19 cellular contexts compared by ENCODE assay signal in the genomic region with DNA sequence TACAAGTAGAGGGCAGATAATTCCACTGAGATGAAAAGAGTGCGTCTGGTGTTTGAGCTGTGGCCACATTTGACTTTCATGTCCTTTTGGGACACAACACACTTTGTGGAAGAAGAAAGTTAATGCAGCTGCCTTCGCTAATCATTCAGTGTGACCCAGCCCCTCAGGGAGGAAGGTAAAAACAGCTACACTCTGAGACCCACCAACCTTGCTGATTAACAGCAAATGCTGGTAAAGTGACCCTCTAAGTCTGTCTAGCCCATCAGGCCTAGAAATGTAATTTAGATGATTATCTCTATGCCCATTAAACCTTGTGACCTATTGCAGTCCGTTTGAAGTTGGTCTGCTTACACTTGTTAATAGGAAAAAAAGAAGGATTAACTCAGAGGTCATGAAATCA.
DNase-seq lines count a peak whose midpoint lies in the region; ATAC-seq, FAIRE-seq and TF ChIP-seq lines count a peak whose summit lies in the region.
"Had no signal": no experiment of that assay in that cellular context is flagged by ENCODE, and none has a peak within 500 bp of the region (broad histone marks: within the 10 kb centered on the region; RNA-seq: fewer than 3 reads in every experiment).

No MANE protein-coding gene starts in this region.

- H3K4me2 ChIP-seq in BLaER1 = peak overlapping the region; percentile 67
- H3K4me2 ChIP-seq in K562 (ENCODE audit: insufficient read depth, low read length) = no peak overlapping the region
- H3K4me2 ChIP-seq: KMS-11 had no signal

- no peaks in the 10 kb centered on the region for H3K27me3 Mint-ChIP-seq in nephron (ENCODE audit: low read depth)
- no peaks in the 10 kb centered on the region for H3K27me3 Mint-ChIP-seq in activated naive CD4-positive, alpha-beta T cell treated with anti-CD3 and anti-CD28 coated beads, Interleukin-2, amount 10 ng/mL, durations not matched to agents 7 days and 5 days

- ATAC-seq in K562 (no peak; the same call in 2 of the 3 replicates), left cardiac atrium (no peak)

- H3K4me1 Mint-ChIP-seq in nephron = peaks cover 11% of the 10 kb centered on the region
- no peaks in the 10 kb centered on the region for H3K4me1 Mint-ChIP-seq in activated naive CD4-positive, alpha-beta T cell treated with anti-CD3 and anti-CD28 coated beads, Interleukin-2, amount 10 ng/mL, durations not matched to agents 7 days and 5 days
- H3K4me1 Mint-ChIP-seq: CD14-positive monocyte had no signal

- H3K36me3 Mint-ChIP-seq in nephron (ENCODE audit: low read depth) = peaks cover 12% of the 10 kb centered on the region
- no peaks in the 10 kb centered on the region for H3K36me3 Mint-ChIP-seq in activated naive CD4-positive, alpha-beta T cell treated with anti-CD3 and anti-CD28 coated beads, Interleukin-2, amount 10 ng/mL, durations not matched to agents 7 days and 5 days
- H3K36me3 Mint-ChIP-seq: CD14-positive monocyte had no signal

- H3K27ac ChIP-seq in BLaER1 (peak overlapping the region; percentile 49; the same call in 1 of the 2 replicates), HEK293 (ENCODE audit: extremely low read depth, low read depth, low read length) (no peak overlapping the region), K562 (ENCODE audit: extremely low read depth, low read depth, low read length) (0 out of 3 replicates have a peak overlapping the region, but pooled peaks have one; percentile 10)
- H3K27ac ChIP-seq: KMS-11 had no signal

- DNase-seq in K562 (ENCODE audit: extremely low read depth in 1 of 4, low spot score in 3 of 4) (no peak), HAP-1 (ENCODE audit: low spot score in 2 of 2) (no peak), left cardiac atrium (no peak)
- DNase-seq in activated naive CD4-positive, alpha-beta T cell treated with anti-CD3 and anti-CD28 coated beads, Interleukin-2, amount 10 ng/mL, durations not matched to agents 7 days and 5 days = no peak
- no peak for DNase-seq in effector CD4-positive, alpha-beta T cell
- DNase-seq: EL, HFFc6, NCI-H1105 treated with DMSO at 0.1 percent for 48 hours, NCI-H187, NCI-H226, NCI-H524 treated with DMSO at 0.1 percent for 48 hours, RPMI8226, SIG-M5, SW 1271 had no signal

- H3K9ac ChIP-seq in BLaER1 (peak overlapping the region; percentile 42; the same call in 1 of the 2 replicates), K562 (ENCODE audit: insufficient read depth in 1 of 2, low read depth in 2 of 2, low read length in 2 of 2) (no peak overlapping the region)
- H3K9ac ChIP-seq: KMS-11 had no signal

- H3K4me3 ChIP-seq in BLaER1 (0 out of 2 replicates have a peak overlapping the region, but pooled peaks have one; percentile 2), HEK293 (ENCODE audit: low read depth, low read length) (no peak overlapping the region), K562 (no peak overlapping the region), HAP-1 (no peak overlapping the region)

- H3K9me3 Mint-ChIP-seq in nephron = no peaks in the 10 kb centered on the region
- no peaks in the 10 kb centered on the region for H3K9me3 Mint-ChIP-seq in activated naive CD4-positive, alpha-beta T cell treated with anti-CD3 and anti-CD28 coated beads, Interleukin-2, amount 10 ng/mL, durations not matched to agents 7 days and 5 days
- H3K9me3 Mint-ChIP-seq: CD14-positive monocyte, HFFc6 had no signal

- CTCF ChIA-PET in HEK293 (lab: Yijun Ruan, JAX) (no interaction called here), K562 (lab: Yijun Ruan, JAX; ENCODE audit: low intra/inter-chr PET ratio) (no interaction called here)
- CTCF ChIA-PET in activated naive CD4-positive, alpha-beta T cell treated with anti-CD3 and anti-CD28 coated beads, Interleukin-2, amount 10 ng/mL, durations not matched to agents 7 days and 5 days (lab: Charles Lee) = no interaction called here

- BruUV-seq in K562 (replicated peaks; lab: Mats Ljungman, UMichigan) = TSS peak; percentile 2

- TF ChIP-seq EP300 in K562 (IDR thresholded peaks at IDR 0.05; ENCODE audit: low read length) = no peak

- no peaks in the 10 kb centered on the region for H4K20me1 ChIP-seq in BLaER1
- H4K20me1 ChIP-seq in K562 (replicated peaks; ENCODE audit: control insufficient read depth, insufficient read depth, low read length) = no peaks in the 10 kb centered on the region; the same call in 1 of the 2 replicates

- H3K4me3 Mint-ChIP-seq in nephron = no peak overlapping the region
- H3K4me3 Mint-ChIP-seq in activated naive CD4-positive, alpha-beta T cell treated with anti-CD3 and anti-CD28 coated beads, Interleukin-2, amount 10 ng/mL, durations not matched to agents 7 days and 5 days = no peak overlapping the region
- H3K4me3 Mint-ChIP-seq: CD14-positive monocyte, HFFc6 had no signal

- peaks cover 70% of the 10 kb centered on the region for H3K79me2 ChIP-seq in K562 (ENCODE audit: control insufficient read depth, insufficient read depth, low read length)

- in situ Hi-C loops in K562 (cut with MboI) (no loop called here), HAP-1 (cut with MboI; ENCODE audit: low sequenced_read_pairs) (no loop called here)

- TF ChIP-seq CTCF in HEK293 (tag by site-specific recombination; IDR thresholded peaks at IDR 0.05) = no peak
- TF ChIP-seq CTCF in K562 (IDR thresholded peaks at IDR 0.05 in 2 of 3, conservative IDR thresholded peaks at IDR 0.05 in 1 of 3; ENCODE audit: insufficient read depth in 2 of 3, low read depth in 1 of 3, low read length in 3 of 3) = no peak
- no peak for TF ChIP-seq CTCF in nephron (IDR thresholded peaks at IDR 0.05; ENCODE audit: unreplicated experiment in 3 of 3)

- 58% methylated on average over 3 of the region's 3 CpGs for WGBS in K562 (ENCODE audit: insufficient coverage, low coverage, missing lambda C conversion rate)

- POLR2A ChIA-PET in HEK293 (lab: Yijun Ruan, JAX) (interaction anchor here (0.6 kb wide), 1 partner anchor 13 kb away, joined by 3 read pairs; no protein-coding TSS in a partner anchor), K562 (lab: Yijun Ruan, JAX) (interaction anchor here (0.6 to 0.7 kb wide), 2 partner anchors 9 to 312 kb away, joined by 3 read pairs; no protein-coding TSS in a partner anchor)

- H3K9me3 ChIP-seq in BLaER1 (no peaks in the 10 kb centered on the region), HEK293 (ENCODE audit: control insufficient read depth, insufficient read depth, low read depth, low read length) (no peaks in the 10 kb centered on the region), K562 (replicated peaks; ENCODE audit: control insufficient read depth, insufficient read depth, low read depth, low read length) (no peaks in the 10 kb centered on the region), HAP-1 (no peaks in the 10 kb centered on the region)

- H2AFZ ChIP-seq in K562 (ENCODE audit: low read depth, low read length) = no peak overlapping the region

- no peaks in the 10 kb centered on the region for H3K9me1 ChIP-seq in K562 (ENCODE audit: control insufficient read depth, insufficient read depth, low read length)

- H3K27ac Mint-ChIP-seq in nephron = peak overlapping the region; percentile 62 to 69 (median 62)
- no peak overlapping the region for H3K27ac Mint-ChIP-seq in activated naive CD4-positive, alpha-beta T cell treated with anti-CD3 and anti-CD28 coated beads, Interleukin-2, amount 10 ng/mL, durations not matched to agents 7 days and 5 days
- H3K27ac Mint-ChIP-seq: CD14-positive monocyte, HFFc6 had no signal

- no peak for TF ChIP-seq RAD21 in K562 (CRISPR knock-in tag; conservative IDR thresholded peaks at IDR 0.05 in 1 of 2, IDR thresholded peaks at IDR 0.05 in 1 of 2)

- H3K36me3 ChIP-seq in BLaER1 = peaks cover 27% of the 10 kb centered on the region
- H3K36me3 ChIP-seq in HEK293 (ENCODE audit: control insufficient read depth in 2 of 2, insufficient read depth in 1 of 2, low read length in 2 of 2) = no peaks in the 10 kb centered on the region
- H3K36me3 ChIP-seq in K562 (ENCODE audit: control insufficient read depth, insufficient read depth, low read length) = peaks cover 86% of the 10 kb centered on the region
- no peaks in the 10 kb centered on the region for H3K36me3 ChIP-seq in HAP-1 (replicated peaks)

- peak; percentile 30; the same call in 1 of the 2 replicates for TF ChIP-seq POLR2A in K562 (conservative IDR thresholded peaks at IDR 0.05)

- H3K27me3 ChIP-seq in BLaER1 (no peaks in the 10 kb centered on the region), K562 (ENCODE audit: control insufficient read depth in 2 of 2, insufficient read depth in 2 of 2, low read length in 2 of 2) (no peaks in the 10 kb centered on the region), HAP-1 (ENCODE audit: low read depth) (peaks cover 8% of the 10 kb centered on the region)

- H3K4me1 ChIP-seq in BLaER1 = peaks cover 66% of the 10 kb centered on the region
- no peaks in the 10 kb centered on the region for H3K4me1 ChIP-seq in HEK293 (ENCODE audit: control insufficient read depth, insufficient read depth, low read length)
- no peaks in the 10 kb centered on the region for H3K4me1 ChIP-seq in K562 (replicated peaks in 1 of 2; ENCODE audit: control insufficient read depth in 2 of 2, insufficient read depth in 2 of 2, low read length in 2 of 2)
- no peaks in the 10 kb centered on the region for H3K4me1 ChIP-seq in HAP-1

- no peak for FAIRE-seq in K562 (lab: Jason Lieb, UNC)

- intact Hi-C loops in K562 (cut with micrococcal nuclease) (no loop called here), left cardiac atrium (cut with DNase I) (no loop called here)

TF ChIP-seq in HEK293, 187 proteins besides CTCF, POLR2A, EP300 and RAD21:
- TF ChIP-seq ZNF707 (tag by site-specific recombination; IDR thresholded peaks at IDR 0.05) (no peak), ZNF621 (tag by site-specific recombination; IDR thresholded peaks at IDR 0.05) (no peak), TCF7L2 (IDR thresholded peaks at IDR 0.05; ENCODE audit: borderline replicate concordance, low read depth, low read length) (peak; percentile 49; the same call in 1 of the 2 replicates)

TF ChIP-seq in K562, 482 proteins besides CTCF, POLR2A, EP300 and RAD21 (continues in another document):
- TF ChIP-seq CXXC5 (CRISPR knock-in tag; IDR thresholded peaks at IDR 0.05) = 0 out of 2 replicates have a peak, but pooled peaks have one; percentile 13
